ENCODE assay signal across 1 cellular context in genomic region chr9:124940894-124941688, GRCh38.
TF ChIP-seq lines count a peak whose summit lies in the region.

GOLGA1 (minus strand) TSS chr9:124941083; CDS start chr9:124938711, 2,372 bp downstream.

TF ChIP-seq in HEK293, 187 proteins besides CTCF, POLR2A, EP300 and RAD21 (continued from another document):
- TF ChIP-seq ZBTB49 (tag by site-specific recombination; IDR thresholded peaks at IDR 0.05; ENCODE audit: low read depth) (no peak), ZSCAN5A (tag by site-specific recombination; IDR thresholded peaks at IDR 0.05) (no peak), ZNF521 (tag by site-specific recombination; IDR thresholded peaks at IDR 0.05) (no peak), ZNF623 (tag by site-specific recombination; IDR thresholded peaks at IDR 0.05) (no peak), ZBTB20 (tag by site-specific recombination; IDR thresholded peaks at IDR 0.05) (0 out of 2 replicates have a peak, but pooled peaks have one; percentile 46), INSM2 (tag by site-specific recombination; IDR thresholded peaks at IDR 0.05) (no peak), SCRT2 (tag by site-specific recombination; IDR thresholded peaks at IDR 0.05) (no peak), ZNF600 (tag by site-specific recombination; IDR thresholded peaks at IDR 0.05) (peak; percentile 54; the same call in 1 of the 2 replicates), ZNF654 (tag by site-specific recombination; IDR thresholded peaks at IDR 0.05; ENCODE audit: low read depth) (no peak), ZNF16 (tag by site-specific recombination; IDR thresholded peaks at IDR 0.05; ENCODE audit: low read depth) (no peak), ZNF704 (tag by site-specific recombination; IDR thresholded peaks at IDR 0.05) (no peak), ZNF398 (tag by site-specific recombination; IDR thresholded peaks at IDR 0.05) (no peak), YY2 (tag by site-specific recombination; IDR thresholded peaks at IDR 0.05) (no peak), ZNF214 (tag by site-specific recombination; IDR thresholded peaks at IDR 0.05; ENCODE audit: borderline replicate concordance) (no peak), ZNF280D (tag by site-specific recombination; IDR thresholded peaks at IDR 0.05) (no peak), OSR2 (tag by site-specific recombination; IDR thresholded peaks at IDR 0.05) (peak; percentile 62), GLI4 (tag by site-specific recombination; IDR thresholded peaks at IDR 0.05) (no peak), ZNF426 (tag by site-specific recombination; IDR thresholded peaks at IDR 0.05) (no peak), SP7 (tag by site-specific recombination; IDR thresholded peaks at IDR 0.05) (no peak), ZNF248 (tag by site-specific recombination; IDR thresholded peaks at IDR 0.05) (no peak), MZF1 (tag by site-specific recombination; IDR thresholded peaks at IDR 0.05; ENCODE audit: borderline replicate concordance) (no peak), ZNF513 (tag by site-specific recombination; IDR thresholded peaks at IDR 0.05) (no peak), ZNF354C (tag by site-specific recombination; IDR thresholded peaks at IDR 0.05; ENCODE audit: borderline replicate concordance, low read depth) (no peak), ZNF140 (tag by site-specific recombination; IDR thresholded peaks at IDR 0.05) (no peak), ZNF610 (tag by site-specific recombination; IDR thresholded peaks at IDR 0.05; ENCODE audit: borderline replicate concordance) (peak; percentile 93; the same call in 1 of the 2 replicates), ZNF366 (tag by site-specific recombination; conservative IDR thresholded peaks at IDR 0.05) (no peak), ZNF776 (tag by site-specific recombination; IDR thresholded peaks at IDR 0.05; ENCODE audit: borderline replicate concordance) (no peak), ZNF560 (tag by site-specific recombination; IDR thresholded peaks at IDR 0.05; ENCODE audit: borderline replicate concordance) (no peak)
